8 cellular contexts compared by ENCODE assay signal in genomic region chr3:148991219-148992026, GRCh38. TPM values are rescaled to one million over a fixed set of nuclear protein-coding genes. Genes with fewer than 3 reads are reported as not detected.
DNase-seq lines count a peak whose midpoint lies in the region; ATAC-seq and TF ChIP-seq lines count a peak whose summit lies in the region.

Gene GYG1, plus strand, starts transcription at chr3:148991540. Its CDS starts 101 bp downstream, at chr3:148991641.

- H3K4me3 Mint-ChIP-seq in chondrocyte (ENCODE audit: unreplicated experiment): peak within 1 kb of the TSS; percentile 75

- H3K4me1 Mint-ChIP-seq in chondrocyte (ENCODE audit: low read depth): peaks cover 17% of the 10 kb centered on the region

- H3K27me3 Mint-ChIP-seq in chondrocyte (ENCODE audit: low read depth): no peaks in the 10 kb centered on the region

- peak within 1 kb of the TSS; percentile 74 for H3K27ac Mint-ChIP-seq in chondrocyte (ENCODE audit: unreplicated experiment)

- H3K27me3 ChIP-seq in ACC112 (ENCODE audit: insufficient read depth, low read length) (no peaks in the 10 kb centered on the region), kidney epithelial cell (ENCODE audit: control insufficient read depth, insufficient read depth, low read length) (no peaks in the 10 kb centered on the region)

- peak; percentile 65 for TF ChIP-seq CTCF in chondrocyte (IDR thresholded peaks at IDR 0.05)
- TF ChIP-seq CTCF in kidney epithelial cell (IDR thresholded peaks at IDR 0.05; ENCODE audit: insufficient read depth, low read length, poor library complexity, severe bottlenecking): peak; percentile 34

- peak; percentile 87 for ATAC-seq in GM18519 (IDR thresholded peaks at IDR 0.05; ENCODE audit: low FRiP score, unreplicated experiment)
- ATAC-seq in HG03045 (IDR thresholded peaks at IDR 0.05; ENCODE audit: unreplicated experiment): peak; percentile 90

- H3K36me3 ChIP-seq in ACC112 (ENCODE audit: insufficient read depth, low read length) (0 out of 2 replicates have a peak, but pooled peaks cover 6% of the 10 kb centered on the region), kidney epithelial cell (ENCODE audit: control insufficient read depth, insufficient read depth, low read length) (no peaks in the 10 kb centered on the region)

- H3K79me2 ChIP-seq in ACC112 (ENCODE audit: control insufficient read depth, insufficient read depth, low read length, unreplicated experiment): peaks cover 18% of the 10 kb centered on the region

- DNase-seq in NCI-H2227 (lab: John Stamatoyannopoulos, UW; ENCODE audit: unreplicated experiment): peak; percentile 61
- DNase-seq in activated CD4-positive, alpha-beta T cell treated with anti-CD3 and anti-CD28 coated beads for 1 hour: peak; percentile 75
- DNase-seq in chondrocyte (ENCODE audit: low spot score): peak; percentile 94
- DNase-seq in kidney epithelial cell (ENCODE audit: low read depth): no peak
- DNase-seq in stimulated activated CD4-positive, alpha-beta T cell treated with anti-CD3 and anti-CD28 coated beads, Interleukin-1b, Interleukin-23, amount 100 ng/mL, for 1 hour (ENCODE audit: low read depth in 2 of 2): peak; percentile 51 to 56

- peak within 1 kb of the TSS; percentile 44; the same call in 1 of the 2 replicates for H3K27ac ChIP-seq in ACC112 (ENCODE audit: low read depth, low read length)

- H2AFZ ChIP-seq in ACC112 (ENCODE audit: low read length, unreplicated experiment): peak within 1 kb of the TSS; percentile 62

- peak within 1 kb of the TSS; percentile 95 for H3K4me3 ChIP-seq in ACC112 (ENCODE audit: low read depth, low read length)
- peak within 1 kb of the TSS; percentile 64 for H3K4me3 ChIP-seq in kidney epithelial cell (ENCODE audit: low read depth, low read length)

- peaks cover 4% of the 10 kb centered on the region for H3K4me1 ChIP-seq in ACC112 (ENCODE audit: control insufficient read depth, insufficient read depth, low read length, unreplicated experiment)

- no peaks in the 10 kb centered on the region for H3K9me3 Mint-ChIP-seq in chondrocyte (ENCODE audit: low read depth)

- peaks cover 12% of the 10 kb centered on the region for H3K36me3 Mint-ChIP-seq in chondrocyte (ENCODE audit: low read depth)

RNA-seq across cellular contexts. Expression of gene GYG1, which starts in this region (rescaled TPM):
- total RNA-seq in chondrocyte (41.2 to 50.1 TPM (median 48.1 TPM) in 3 replicates), kidney epithelial cell (32.7 and 41.1 TPM in 2 replicates)
